11 cellular contexts compared by ENCODE assay signal in genomic region chr9:33157960-33158359, GRCh38. TPM values are rescaled to one million over a fixed set of nuclear protein-coding genes. Genes with fewer than 3 reads are reported as not detected.
DNase-seq lines count a peak whose midpoint lies in the region; ATAC-seq, FAIRE-seq and TF ChIP-seq lines count a peak whose summit lies in the region.
"Had no signal": no experiment of that assay in that cellular context is flagged by ENCODE, and none has a peak within 500 bp of the region (broad histone marks: within the 10 kb centered on the region; RNA-seq: fewer than 3 reads in every experiment).

No MANE protein-coding gene starts in this region.

- peaks cover 95% of the 10 kb centered on the region for H3K4me1 Mint-ChIP-seq in HFFc6 (ENCODE audit: low read depth)
- peaks cover 86% of the 10 kb centered on the region for H3K4me1 Mint-ChIP-seq in activated T-helper 2 cell treated with anti-CD3 and anti-CD28 coated beads, Interferon-gamma antibody, Interleukin-2, Interleukin-4, amounts not matched to agents 10 μg/mL and 5 μg/mL and 100 μg/mL, durations not matched to agents 14 hours and 24 hours and 36 hours (ENCODE audit: low read depth)
- H3K4me1 Mint-ChIP-seq in stimulated activated effector memory CD8-positive, alpha-beta T cell treated with anti-CD3 and anti-CD28 coated beads, Interleukin-12 subunit alpha, Interleukin-12 subunit beta, amount 100 ng/mL, for 72 hours, result peaks cover 88% of the 10 kb centered on the region

- no peak for TF ChIP-seq CTCF in HFFc6 (IDR thresholded peaks at IDR 0.05)

- ATAC-seq in stimulated activated effector memory CD8-positive, alpha-beta T cell treated with anti-CD3 and anti-CD28 coated beads, Interleukin-12 subunit alpha, Interleukin-12 subunit beta, amount 100 ng/mL, for 72 hours, result no peak

- peak overlapping the region; percentile 77 for H3K27ac ChIP-seq in layer of hippocampus (ENCODE audit: low read depth, low read length)

- intact Hi-C loops in activated T-helper 2 cell treated with anti-CD3 and anti-CD28 coated beads, Interferon-gamma antibody, Interleukin-2, Interleukin-4, amounts not matched to agents 10 μg/mL and 5 μg/mL and 100 μg/mL, durations not matched to agents 14 hours and 24 hours and 36 hours (cut with micrococcal nuclease), result no loop called here

- H3K27me3 Mint-ChIP-seq in HFFc6 (ENCODE audit: insufficient read depth), result no peaks in the 10 kb centered on the region; the same call in 1 of the 2 replicates
- H3K27me3 Mint-ChIP-seq in activated T-helper 2 cell treated with anti-CD3 and anti-CD28 coated beads, Interferon-gamma antibody, Interleukin-2, Interleukin-4, amounts not matched to agents 10 μg/mL and 5 μg/mL and 100 μg/mL, durations not matched to agents 14 hours and 24 hours and 36 hours (ENCODE audit: low read depth), result no peaks in the 10 kb centered on the region

- no peak for FAIRE-seq in HTR-8/SVneo (lab: Jason Lieb, UNC)

- H3K36me3 Mint-ChIP-seq in HFFc6 (ENCODE audit: low read depth), result peaks cover 19% of the 10 kb centered on the region; the same call in 1 of the 2 replicates
- peaks cover 23% of the 10 kb centered on the region for H3K36me3 Mint-ChIP-seq in activated T-helper 2 cell treated with anti-CD3 and anti-CD28 coated beads, Interferon-gamma antibody, Interleukin-2, Interleukin-4, amounts not matched to agents 10 μg/mL and 5 μg/mL and 100 μg/mL, durations not matched to agents 14 hours and 24 hours and 36 hours (ENCODE audit: low read depth)
- H3K36me3 Mint-ChIP-seq in stimulated activated effector memory CD8-positive, alpha-beta T cell treated with anti-CD3 and anti-CD28 coated beads, Interleukin-12 subunit alpha, Interleukin-12 subunit beta, amount 100 ng/mL, for 72 hours, result peaks cover 36% of the 10 kb centered on the region

- no peak for DNase-seq in HFFc6
- DNase-seq in activated T-helper 2 cell treated with anti-CD3 and anti-CD28 coated beads, Interferon-gamma antibody, Interleukin-2, Interleukin-4, amounts not matched to agents 10 μg/mL and 5 μg/mL and 100 μg/mL, durations not matched to agents 14 hours and 24 hours and 36 hours (ENCODE audit: low spot score), result no peak
- DNase-seq in stimulated activated effector memory CD8-positive, alpha-beta T cell treated with anti-CD3 and anti-CD28 coated beads, Interleukin-12 subunit alpha, Interleukin-12 subunit beta, amount 100 ng/mL, for 72 hours (ENCODE audit: low spot score in 2 of 2), result no peak
- no peak for DNase-seq in inferior parietal cortex (ENCODE audit: extremely low spot score)
- no peak for DNase-seq in HTR-8/SVneo (ENCODE audit: insufficient read length, low spot score)
- no peak for DNase-seq in NOMO-1 (lab: John Stamatoyannopoulos, UW; ENCODE audit: unreplicated experiment in 2 of 2)
- DNase-seq in putamen (ENCODE audit: low spot score), result no peak
- DNase-seq: foreskin melanocyte; NCI-H526 treated with DMSO at 0.1 percent for 48 hours; stimulated activated CD4-positive, alpha-beta T cell treated with anti-CD3 and anti-CD28 coated beads, Interleukin-4, amount 100 ng/mL, for 1 hour had no signal

- peak overlapping the region; percentile 92 for H3K27ac Mint-ChIP-seq in HFFc6
- peak overlapping the region; percentile 97 for H3K27ac Mint-ChIP-seq in activated T-helper 2 cell treated with anti-CD3 and anti-CD28 coated beads, Interferon-gamma antibody, Interleukin-2, Interleukin-4, amounts not matched to agents 10 μg/mL and 5 μg/mL and 100 μg/mL, durations not matched to agents 14 hours and 24 hours and 36 hours
- H3K27ac Mint-ChIP-seq in stimulated activated effector memory CD8-positive, alpha-beta T cell treated with anti-CD3 and anti-CD28 coated beads, Interleukin-12 subunit alpha, Interleukin-12 subunit beta, amount 100 ng/mL, for 72 hours, result peak overlapping the region; percentile 87

- peak overlapping the region; percentile 96; the same call in 1 of the 2 replicates for H3K4me3 Mint-ChIP-seq in HFFc6
- peak overlapping the region; percentile 76 for H3K4me3 Mint-ChIP-seq in activated T-helper 2 cell treated with anti-CD3 and anti-CD28 coated beads, Interferon-gamma antibody, Interleukin-2, Interleukin-4, amounts not matched to agents 10 μg/mL and 5 μg/mL and 100 μg/mL, durations not matched to agents 14 hours and 24 hours and 36 hours (ENCODE audit: low read depth)
- H3K4me3 Mint-ChIP-seq in stimulated activated effector memory CD8-positive, alpha-beta T cell treated with anti-CD3 and anti-CD28 coated beads, Interleukin-12 subunit alpha, Interleukin-12 subunit beta, amount 100 ng/mL, for 72 hours, result peak overlapping the region; percentile 97

- H3K9me3 Mint-ChIP-seq in HFFc6, result no peaks in the 10 kb centered on the region
- H3K9me3 Mint-ChIP-seq in activated T-helper 2 cell treated with anti-CD3 and anti-CD28 coated beads, Interferon-gamma antibody, Interleukin-2, Interleukin-4, amounts not matched to agents 10 μg/mL and 5 μg/mL and 100 μg/mL, durations not matched to agents 14 hours and 24 hours and 36 hours, result no peaks in the 10 kb centered on the region
- H3K9me3 Mint-ChIP-seq in stimulated activated effector memory CD8-positive, alpha-beta T cell treated with anti-CD3 and anti-CD28 coated beads, Interleukin-12 subunit alpha, Interleukin-12 subunit beta, amount 100 ng/mL, for 72 hours, result peaks cover 3% of the 10 kb centered on the region

- H3K27me3 ChIP-seq in layer of hippocampus (ENCODE audit: control insufficient read depth, insufficient read depth, low read length), result no peaks in the 10 kb centered on the region

RNA-seq across cellular contexts. Expression of gene B4GALT1, which starts 9.2 kb away (rescaled TPM):
- 100 to 1,000 TPM in 4 of 6 experiments, 10 to 100 TPM in 2; 87.2 to 116 (median 106) TPM for total RNA-seq in HFFc6 (2021; fragmentation: NEBNext Ultra II Directional; extraction: Animal tissue kit (Norgen Biotek cat#: 25700))
- total RNA-seq in activated T-helper 2 cell treated with anti-CD3 and anti-CD28 coated beads, Interferon-gamma antibody, Interleukin-2, Interleukin-4, amounts not matched to agents 10 μg/mL and 5 μg/mL and 100 μg/mL, durations not matched to agents 14 hours and 24 hours and 36 hours, result 60.6 and 64.0 TPM in 2 replicates
